ENCODE assay signal across 14 cellular contexts in the genomic region with DNA sequence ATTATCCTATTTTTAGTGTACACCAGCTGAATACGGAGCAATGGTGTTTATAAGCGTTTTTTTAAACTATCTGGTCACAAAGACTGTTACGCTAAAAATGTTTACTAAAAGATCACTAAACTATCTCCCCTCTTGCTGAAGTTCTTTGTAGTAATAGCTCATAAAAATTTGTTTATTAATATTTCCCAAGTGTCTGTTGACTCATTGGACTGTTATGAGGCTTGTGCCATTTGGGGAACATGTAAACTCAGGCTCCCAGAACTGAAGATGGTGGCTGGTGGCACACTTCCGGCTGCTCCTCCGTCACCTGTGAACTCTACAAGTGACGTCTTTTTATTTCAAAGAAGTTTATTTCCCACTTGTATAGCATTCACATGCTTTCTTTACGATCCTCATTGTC.
"Had no signal": no experiment of that assay in that cellular context is flagged by ENCODE, and none has a peak within 500 bp of the region (broad histone marks: within the 10 kb centered on the region; RNA-seq: fewer than 3 reads in every experiment).

No MANE protein-coding gene starts in this region.

- H3K9me3 ChIP-seq: adrenal gland, heart left ventricle, left ventricle myocardium inferior had no signal

- H3K4me1 ChIP-seq: adrenal gland, heart left ventricle had no signal

- H3K27me3 Mint-ChIP-seq: memory B cell; stimulated activated memory B cell treated with anti-CD40 and anti-IgM and Interleukin-4, amounts not matched to agents 10 μg/mL and 1 μg/mL and 100 μg/mL, for 72 hours had no signal

- ATAC-seq: activated T-cell treated with anti-CD3 and anti-CD28 coated beads, Interleukin-2, amount 50 U/mL, for 72 hours; heart left ventricle; stimulated activated memory B cell treated with anti-CD40 and anti-IgM and Interleukin-4, amounts not matched to agents 10 μg/mL and 1 μg/mL and 100 μg/mL, for 72 hours had no signal

- H3K27me3 ChIP-seq: adrenal gland, heart left ventricle had no signal

- H3K9me3 Mint-ChIP-seq: activated T-cell treated with anti-CD3 and anti-CD28 coated beads, Interleukin-2, amount 50 U/mL, for 72 hours; memory B cell; neural crest cell; stimulated activated memory B cell treated with anti-CD40 and anti-IgM and Interleukin-4, amounts not matched to agents 10 μg/mL and 1 μg/mL and 100 μg/mL, for 72 hours had no signal

- H3K27ac ChIP-seq: adrenal gland, left ventricle myocardium inferior, skin epidermis had no signal

- H3K4me3 ChIP-seq: adrenal gland, heart left ventricle, left ventricle myocardium inferior, skin epidermis had no signal

- H3K27ac Mint-ChIP-seq: memory B cell; stimulated activated memory B cell treated with anti-CD40 and anti-IgM and Interleukin-4, amounts not matched to agents 10 μg/mL and 1 μg/mL and 100 μg/mL, for 72 hours had no signal

- H3K4me1 Mint-ChIP-seq: memory B cell; neural crest cell; stimulated activated memory B cell treated with anti-CD40 and anti-IgM and Interleukin-4, amounts not matched to agents 10 μg/mL and 1 μg/mL and 100 μg/mL, for 72 hours had no signal

- H3K4me3 Mint-ChIP-seq: activated T-cell treated with anti-CD3 and anti-CD28 coated beads, Interleukin-2, amount 50 U/mL, for 72 hours; memory B cell; neural crest cell; stimulated activated memory B cell treated with anti-CD40 and anti-IgM and Interleukin-4, amounts not matched to agents 10 μg/mL and 1 μg/mL and 100 μg/mL, for 72 hours had no signal

- DNase-seq: activated CD4-positive, alpha-beta T cell treated with anti-CD3 and anti-CD28 coated beads, Interleukin-2, amount 50 U/mL, for 48 hours; activated CD4-positive, CD25-positive, alpha-beta regulatory T cell treated with anti-CD3 and anti-CD28 coated beads, Interleukin-2, amount 50 U/mL, for 72 hours; activated T-cell treated with anti-CD3 and anti-CD28 coated beads, Interleukin-2, amount 50 U/mL, for 72 hours; adrenal gland; central memory CD4-positive, alpha-beta T cell; effector memory CD4-positive, alpha-beta T cell; erythroblast; heart left ventricle; left ventricle myocardium inferior; trophoblast cell had no signal
